ENCODE assay signal across 17 cellular contexts in the genomic region with DNA sequence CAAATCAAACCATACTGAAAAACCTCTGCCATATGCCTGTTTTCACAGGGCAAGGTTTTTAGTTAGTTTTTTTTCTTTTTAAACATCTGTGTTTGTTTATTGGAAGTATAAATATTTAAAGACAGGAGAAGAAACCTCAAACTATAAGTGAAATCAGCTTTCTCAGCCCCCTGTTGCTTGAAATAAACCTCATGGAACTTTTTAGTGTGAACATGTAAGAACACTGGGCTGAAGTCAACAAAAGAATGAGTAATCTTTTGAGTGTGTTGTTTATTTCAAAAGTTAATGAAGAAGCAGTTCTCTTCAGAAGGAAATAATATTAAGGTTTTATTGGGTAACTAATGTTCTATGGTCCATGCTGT.
DNase-seq lines count a peak whose midpoint lies in the region; FAIRE-seq and TF ChIP-seq lines count a peak whose summit lies in the region.
"Had no signal": no experiment of that assay in that cellular context is flagged by ENCODE, and none has a peak within 500 bp of the region (broad histone marks: within the 10 kb centered on the region; RNA-seq: fewer than 3 reads in every experiment).

No MANE protein-coding gene starts in this region.

- H3K27me3 Mint-ChIP-seq in astrocyte (ENCODE audit: low read depth, unreplicated experiment) (no peaks in the 10 kb centered on the region), endothelial cell (ENCODE audit: unreplicated experiment) (no peaks in the 10 kb centered on the region)
- H3K27me3 Mint-ChIP-seq: activated CD4-positive, alpha-beta memory T cell treated with anti-CD3 and anti-CD28 coated beads, Interleukin-2, amount 10 ng/mL, durations not matched to agents 7 days and 5 days; stimulated activated memory B cell treated with anti-CD40 and anti-IgM and Interleukin-4, amounts not matched to agents 10 μg/mL and 1 μg/mL and 100 μg/mL, for 72 hours had no signal

- in situ Hi-C loops in GM23248 (cut with MboI) = no loop called here

- H3K9me3 ChIP-seq in GM23248 (ENCODE audit: low read depth) = no peaks in the 10 kb centered on the region
- H3K9me3 ChIP-seq in astrocyte (ENCODE audit: insufficient read depth, low read depth, low read length) = no peaks in the 10 kb centered on the region
- H3K9me3 ChIP-seq: sigmoid colon, upper lobe of right lung had no signal

- H3K9me2 ChIP-seq in GM23248 (ENCODE audit: insufficient read depth) = no peaks in the 10 kb centered on the region; the same call in 1 of the 2 replicates

- H3K4me1 Mint-ChIP-seq in astrocyte (ENCODE audit: low read depth, unreplicated experiment) (peaks cover 4% of the 10 kb centered on the region), endothelial cell (ENCODE audit: unreplicated experiment) (no peaks in the 10 kb centered on the region)
- H3K4me1 Mint-ChIP-seq: activated CD4-positive, alpha-beta memory T cell treated with anti-CD3 and anti-CD28 coated beads, Interleukin-2, amount 10 ng/mL, durations not matched to agents 7 days and 5 days; CD14-positive monocyte; stimulated activated memory B cell treated with anti-CD40 and anti-IgM and Interleukin-4, amounts not matched to agents 10 μg/mL and 1 μg/mL and 100 μg/mL, for 72 hours had no signal

- H3K4me3 ChIP-seq in GM23248 (no peak overlapping the region), astrocyte (ENCODE audit: insufficient read depth, low read depth, low read length) (no peak overlapping the region)
- H3K4me3 ChIP-seq: dorsolateral prefrontal cortex, GM12878, sigmoid colon, upper lobe of right lung had no signal

- FAIRE-seq in astrocyte (lab: Jason Lieb, UNC) = no peak
- FAIRE-seq: GM12878 had no signal

- H3K4me1 ChIP-seq in GM23248 (ENCODE audit: insufficient read depth) = peaks cover 14% of the 10 kb centered on the region
- H3K4me1 ChIP-seq in astrocyte (ENCODE audit: insufficient read depth, low read length) = no peaks in the 10 kb centered on the region
- H3K4me1 ChIP-seq: upper lobe of right lung had no signal

- no peaks in the 10 kb centered on the region for H3K79me2 ChIP-seq in GM23248 (ENCODE audit: insufficient read depth)
- H3K79me2 ChIP-seq in astrocyte (ENCODE audit: insufficient read depth, low read length) = no peaks in the 10 kb centered on the region

- DNase-seq in GM23248 (peak; percentile 53), astrocyte (ENCODE audit: low read depth) (peak; percentile 64), fibroblast of the conjunctiva (ENCODE audit: low read depth) (peak; percentile 88), stromal cell of bone marrow (ENCODE audit: low read depth) (peak; percentile 44), endothelial cell (ENCODE audit: low spot score) (no peak), DMS79 (lab: John Stamatoyannopoulos, UW) (no peak)
- no peak for DNase-seq in activated CD8-positive, alpha-beta memory T cell treated with anti-CD3 and anti-CD28 coated beads, Interleukin-2, amount 50 U/mL, for 48 hours
- DNase-seq: activated CD4-positive, alpha-beta memory T cell treated with anti-CD3 and anti-CD28 coated beads, Interleukin-2, amount 10 ng/mL, durations not matched to agents 7 days and 5 days; amygdala; dorsolateral prefrontal cortex; H7; NCI-H1048; sigmoid colon; upper lobe of right lung had no signal

- H3K4me3 Mint-ChIP-seq in astrocyte (ENCODE audit: unreplicated experiment) (no peak overlapping the region), endothelial cell (ENCODE audit: unreplicated experiment) (no peak overlapping the region)
- H3K4me3 Mint-ChIP-seq: activated CD4-positive, alpha-beta memory T cell treated with anti-CD3 and anti-CD28 coated beads, Interleukin-2, amount 10 ng/mL, durations not matched to agents 7 days and 5 days; CD14-positive monocyte; stimulated activated memory B cell treated with anti-CD40 and anti-IgM and Interleukin-4, amounts not matched to agents 10 μg/mL and 1 μg/mL and 100 μg/mL, for 72 hours had no signal

- no peaks in the 10 kb centered on the region for H3K27me3 ChIP-seq in GM23248 (replicated peaks; ENCODE audit: insufficient read depth)
- H3K27me3 ChIP-seq in astrocyte (ENCODE audit: insufficient read depth, low read length) = no peaks in the 10 kb centered on the region
- H3K27me3 ChIP-seq: dorsolateral prefrontal cortex, sigmoid colon, upper lobe of right lung had no signal

- no peak for TF ChIP-seq CTCF in astrocyte (IDR thresholded peaks at IDR 0.05; ENCODE audit: insufficient read depth, low read depth, low read length)
- TF ChIP-seq CTCF in endothelial cell (IDR thresholded peaks at IDR 0.05; ENCODE audit: unreplicated experiment) = no peak

- H3K4me2 ChIP-seq in GM23248 (ENCODE audit: unreplicated experiment) (peak overlapping the region; percentile 20), astrocyte (ENCODE audit: low read length) (no peak overlapping the region)

- no peaks in the 10 kb centered on the region for H3K36me3 ChIP-seq in GM23248 (ENCODE audit: low read depth)
- H3K36me3 ChIP-seq in astrocyte (ENCODE audit: insufficient read depth, low read length) = no peaks in the 10 kb centered on the region
- H3K36me3 ChIP-seq: sigmoid colon, upper lobe of right lung had no signal

- H4K20me1 ChIP-seq in GM23248 (ENCODE audit: insufficient read depth) (no peaks in the 10 kb centered on the region), astrocyte (ENCODE audit: insufficient read depth, low read length) (no peaks in the 10 kb centered on the region)

- H3K27ac ChIP-seq in GM23248 (peak overlapping the region; percentile 7; the same call in 1 of the 2 replicates), astrocyte (ENCODE audit: low read depth, low read length) (no peak overlapping the region)
- H3K27ac ChIP-seq: dorsolateral prefrontal cortex, upper lobe of right lung had no signal

- peak overlapping the region; percentile 63 for H2AFZ ChIP-seq in GM23248
- no peak overlapping the region for H2AFZ ChIP-seq in astrocyte (ENCODE audit: low read depth, low read length)

- H3K36me3 Mint-ChIP-seq in astrocyte (ENCODE audit: low read depth, unreplicated experiment) = no peaks in the 10 kb centered on the region
- no peaks in the 10 kb centered on the region for H3K36me3 Mint-ChIP-seq in endothelial cell (ENCODE audit: low read depth, unreplicated experiment)
- H3K36me3 Mint-ChIP-seq: CD14-positive monocyte; stimulated activated memory B cell treated with anti-CD40 and anti-IgM and Interleukin-4, amounts not matched to agents 10 μg/mL and 1 μg/mL and 100 μg/mL, for 72 hours had no signal

- H3F3A ChIP-seq in GM23248 (ENCODE audit: insufficient read depth) = no peaks in the 10 kb centered on the region

- H3K9me3 Mint-ChIP-seq in astrocyte (ENCODE audit: unreplicated experiment) = no peaks in the 10 kb centered on the region
- H3K9me3 Mint-ChIP-seq in endothelial cell (ENCODE audit: unreplicated experiment) = no peaks in the 10 kb centered on the region
- H3K9me3 Mint-ChIP-seq: stimulated activated memory B cell treated with anti-CD40 and anti-IgM and Interleukin-4, amounts not matched to agents 10 μg/mL and 1 μg/mL and 100 μg/mL, for 72 hours had no signal

- H3K27ac Mint-ChIP-seq in astrocyte (ENCODE audit: unreplicated experiment) = no peak overlapping the region
- H3K27ac Mint-ChIP-seq in endothelial cell (ENCODE audit: unreplicated experiment) = no peak overlapping the region
- H3K27ac Mint-ChIP-seq: activated CD4-positive, alpha-beta memory T cell treated with anti-CD3 and anti-CD28 coated beads, Interleukin-2, amount 10 ng/mL, durations not matched to agents 7 days and 5 days; CD14-positive monocyte; stimulated activated memory B cell treated with anti-CD40 and anti-IgM and Interleukin-4, amounts not matched to agents 10 μg/mL and 1 μg/mL and 100 μg/mL, for 72 hours had no signal

- H3K9ac ChIP-seq in GM23248 (no peak overlapping the region), astrocyte (ENCODE audit: low read length) (no peak overlapping the region)

Comparison
In these comparisons a context has a peak if more than half of its experiments do, and no peak if none do; other contexts are left out.
1. DNase-seq: peak in GM23248 (single experiment), astrocyte (single experiment), fibroblast of the conjunctiva (single experiment) and stromal cell of bone marrow (single experiment); none in endothelial cell (single experiment), activated CD8-positive, alpha-beta memory T cell treated with anti-CD3 and anti-CD28 coated beads, Interleukin-2, amount 50 U/mL, for 48 hours (single experiment) and DMS79 (single experiment).